ENCODE assay signal across 17 cellular contexts in genomic region chr14:38737657-38738056, GRCh38.
DNase-seq lines count a peak whose midpoint lies in the region; ATAC-seq, FAIRE-seq and TF ChIP-seq lines count a peak whose summit lies in the region.
"Had no signal": no experiment of that assay in that cellular context is flagged by ENCODE, and none has a peak within 500 bp of the region (broad histone marks: within the 10 kb centered on the region; RNA-seq: fewer than 3 reads in every experiment).

No MANE protein-coding gene starts in this region.

- no peaks in the 10 kb centered on the region for H3K4me1 ChIP-seq in ACC112 (ENCODE audit: control insufficient read depth, insufficient read depth, low read length, unreplicated experiment)
- H3K4me1 ChIP-seq in HepG2 (ENCODE audit: insufficient read depth, low read length): no peaks in the 10 kb centered on the region
- H3K4me1 ChIP-seq in neuronal stem cell (ENCODE audit: control insufficient read depth in 2 of 2, insufficient read depth in 1 of 2, low read depth in 1 of 2, low read length in 2 of 2): peaks cover 1 to 3% of the 10 kb centered on the region in 2 donors

- H2BK5ac ChIP-seq in neuronal stem cell (ENCODE audit: low read length): no peak overlapping the region

- H3K4me2 ChIP-seq in HepG2 (ENCODE audit: low read depth, low read length) (no peak overlapping the region), neuronal stem cell (ENCODE audit: insufficient read depth, low read length, poor library complexity, severe bottlenecking) (no peak overlapping the region)
- H3K4me2 ChIP-seq: PC-9 had no signal

- FAIRE-seq in HepG2 (lab: Jason Lieb, UNC): no peak
- FAIRE-seq: GM18507 had no signal

- H3K4me3 Mint-ChIP-seq in brain: peak overlapping the region in 3 of 5 experiments; percentile 10 to 44 (median 39)
- H3K4me3 Mint-ChIP-seq: CD14-positive monocyte had no signal

- no peaks in the 10 kb centered on the region for H3K27me3 Mint-ChIP-seq in brain

- no peak overlapping the region for H3K14ac ChIP-seq in neuronal stem cell (ENCODE audit: low read length)

- in situ Hi-C loops in HepG2 (cut with HindIII; ENCODE audit: extremely low pct_ligation_motif_present, low pct_unique_long_range_greater_than_20kb): no loop called here

- peaks cover 26% of the 10 kb centered on the region; the same call in 1 of the 2 replicates for H3K27me3 ChIP-seq in ACC112 (ENCODE audit: insufficient read depth, low read length)
- peaks cover 0 to 8% of the 10 kb centered on the region in 2 experiments; a peak in 2 of 5 replicates for H3K27me3 ChIP-seq in HepG2 (ENCODE audit: control insufficient read depth in 1 of 2, insufficient read depth in 2 of 2, low read length in 2 of 2)
- no peaks in the 10 kb centered on the region for H3K27me3 ChIP-seq in neuronal stem cell (ENCODE audit: control insufficient read depth in 3 of 3, insufficient read depth in 3 of 3, low read depth in 1 of 3, low read length in 3 of 3)

- H3K36me3 ChIP-seq in ACC112 (ENCODE audit: insufficient read depth, low read length): no peaks in the 10 kb centered on the region
- H3K36me3 ChIP-seq in HepG2 (replicated peaks in 1 of 2; ENCODE audit: control insufficient read depth in 1 of 2, insufficient read depth in 2 of 2, low read length in 2 of 2): no peaks in the 10 kb centered on the region
- no peaks in the 10 kb centered on the region for H3K36me3 ChIP-seq in neuronal stem cell (replicated peaks in 1 of 2; ENCODE audit: control insufficient read depth in 2 of 2, insufficient read depth in 2 of 2, low read length in 2 of 2)

- H3K9me3 ChIP-seq in HepG2 (ENCODE audit: low read length) (no peaks in the 10 kb centered on the region), neuronal stem cell (replicated peaks in 1 of 2; ENCODE audit: control insufficient read depth in 2 of 2, insufficient read depth in 1 of 2, low read depth in 1 of 2, low read length in 2 of 2) (no peaks in the 10 kb centered on the region)

- intact Hi-C loops in HepG2 (cut with micrococcal nuclease; ENCODE audit: unreplicated experiment): no loop called here

- no peak overlapping the region for H3K18ac ChIP-seq in neuronal stem cell (ENCODE audit: low read length)

- H3K9me3 Mint-ChIP-seq in brain: peaks cover 0 to 17% (median 10%) of the 10 kb centered on the region in 5 experiments
- peaks cover 4 to 5% of the 10 kb centered on the region in 2 donors for H3K9me3 Mint-ChIP-seq in activated naive CD4-positive, alpha-beta T cell treated with anti-CD3 and anti-CD28 coated beads, Interleukin-2, amount 50 U/mL, for 72 hours

- TF ChIP-seq RAD21 in HepG2 (CRISPR knock-in tag; IDR thresholded peaks at IDR 0.05): no peak

- no peaks in the 10 kb centered on the region for H3K79me2 ChIP-seq in ACC112 (ENCODE audit: control insufficient read depth, insufficient read depth, low read length, unreplicated experiment)
- no peaks in the 10 kb centered on the region for H3K79me2 ChIP-seq in HepG2 (ENCODE audit: insufficient read depth, low read length)

- H2AFZ ChIP-seq in ACC112 (ENCODE audit: low read length, unreplicated experiment) (peak overlapping the region; percentile 30), HepG2 (ENCODE audit: low read length) (no peak overlapping the region), neuronal stem cell (ENCODE audit: low read length) (peak overlapping the region; percentile 89)
- H2AFZ ChIP-seq: PC-9 had no signal

- no peak overlapping the region for H4K8ac ChIP-seq in neuronal stem cell (ENCODE audit: low read depth, low read length)

- H2BK120ac ChIP-seq in neuronal stem cell (ENCODE audit: low read depth, low read length): no peak overlapping the region

- ATAC-seq in HepG2 (peak; percentile 78), GM21390 (IDR thresholded peaks at IDR 0.05; ENCODE audit: unreplicated experiment) (no peak)
- ATAC-seq in activated naive CD4-positive, alpha-beta T cell treated with anti-CD3 and anti-CD28 coated beads, Interleukin-2, amount 50 U/mL, for 72 hours: no peak
- ATAC-seq: HCT116 had no signal

- H3K4me3 ChIP-seq in ACC112 (ENCODE audit: low read depth, low read length): no peak overlapping the region
- no peak overlapping the region for H3K4me3 ChIP-seq in HepG2 (replicated peaks in 1 of 3; ENCODE audit: insufficient read depth in 1 of 3, low read depth in 2 of 3, low read length in 3 of 3)
- no peak overlapping the region for H3K4me3 ChIP-seq in neuronal stem cell (ENCODE audit: low read length in 2 of 2)
- H3K4me3 ChIP-seq: PC-9 had no signal

- H3K79me1 ChIP-seq in neuronal stem cell (ENCODE audit: low read depth, low read length): no peaks in the 10 kb centered on the region

- BruUV-seq in HepG2 (replicated peaks; lab: Mats Ljungman, UMichigan): no TSS peak

- 18% methylated on average over 5 of the region's 5 CpGs for WGBS in HepG2 (ENCODE audit: low lambda C conversion rate)
- no CpG with 5 or more reads among the region's 5 CpGs for WGBS in neuronal stem cell (ENCODE audit: extremely low coverage in 2 of 2, insufficient read length in 2 of 2, insufficient replicate concordance in 1 of 2), 2 donors

- POLR2A ChIA-PET in HepG2 (lab: Yijun Ruan, JAX): no interaction called here

- H3K4me1 Mint-ChIP-seq in brain: peaks cover 34% of the 10 kb centered on the region
- H3K4me1 Mint-ChIP-seq: CD14-positive monocyte had no signal

- H3K27ac Mint-ChIP-seq in brain: peak overlapping the region in 2 of 5 experiments; percentile 77 to 91
- H3K27ac Mint-ChIP-seq in activated naive CD4-positive, alpha-beta T cell treated with anti-CD3 and anti-CD28 coated beads, Interleukin-2, amount 50 U/mL, for 72 hours: no peak overlapping the region
- H3K27ac Mint-ChIP-seq: CD14-positive monocyte had no signal

- H3K23ac ChIP-seq in neuronal stem cell (ENCODE audit: low read depth, low read length, poor library complexity): no peak overlapping the region

- no peak for TF ChIP-seq POLR2A in HepG2 (IDR thresholded peaks at IDR 0.05; ENCODE audit: insufficient read depth in 1 of 2, low read depth in 2 of 2, low read length in 2 of 2)

- H3K4ac ChIP-seq in neuronal stem cell (ENCODE audit: low read length): no peak overlapping the region

- no peak for DNase-seq in HepG2 (ENCODE audit: low spot score)
- no peak for DNase-seq in neuronal stem cell (ENCODE audit: low spot score)
- DNase-seq in NK-92 treated with Interleukin-12 subunit alpha and Interleukin-12 subunit beta, amount 100 ng/mL, for 24 hours (lab: John Stamatoyannopoulos, UW): no peak
- no peak for DNase-seq in HPDE6-E6E7 (ENCODE audit: extremely low spot score)
- DNase-seq in activated naive CD4-positive, alpha-beta T cell treated with anti-CD3 and anti-CD28 coated beads, Interleukin-2, amount 50 U/mL, for 72 hours (ENCODE audit: low spot score in 2 of 2): no peak
- DNase-seq: Calu3, KBM-7, NCI-H1092, NCI-H2107, PC-9 had no signal

- no peak overlapping the region for H3K9ac ChIP-seq in HepG2 (ENCODE audit: insufficient read depth, low read depth, low read length)
- no peak overlapping the region for H3K9ac ChIP-seq in neuronal stem cell (ENCODE audit: low read depth, low read length, poor library complexity)

- H2BK15ac ChIP-seq in neuronal stem cell (ENCODE audit: low read length): no peak overlapping the region

- TF ChIP-seq EP300 in HepG2 (IDR thresholded peaks at IDR 0.05; ENCODE audit: low read depth in 2 of 2, low read length in 2 of 2) (no peak), HepG2 (CRISPR knock-in tag; IDR thresholded peaks at IDR 0.05; ENCODE audit: borderline replicate concordance) (no peak)

- no peak overlapping the region for H2BK12ac ChIP-seq in neuronal stem cell (ENCODE audit: low read length)

- no peak for TF ChIP-seq CTCF in brain (conservative IDR thresholded peaks at IDR 0.05)
- no peak for TF ChIP-seq CTCF in HepG2 (CRISPR knock-in tag; IDR thresholded peaks at IDR 0.05)

- no peaks in the 10 kb centered on the region for H4K20me1 ChIP-seq in HepG2 (ENCODE audit: insufficient read depth, low read length)

- H3K36me3 Mint-ChIP-seq in brain: no peaks in the 10 kb centered on the region
- H3K36me3 Mint-ChIP-seq in activated naive CD4-positive, alpha-beta T cell treated with anti-CD3 and anti-CD28 coated beads, Interleukin-2, amount 50 U/mL, for 72 hours: no peaks in the 10 kb centered on the region
- H3K36me3 Mint-ChIP-seq: CD14-positive monocyte had no signal

- H3K27ac ChIP-seq in ACC112 (ENCODE audit: low read depth, low read length) (no peak overlapping the region), HepG2 (ENCODE audit: extremely low read length, insufficient read depth, low read length) (no peak overlapping the region), neuronal stem cell (replicated peaks; ENCODE audit: low read length) (no peak overlapping the region)
- H3K27ac ChIP-seq: HL-60, PC-9 had no signal

- CTCF ChIA-PET in HepG2 (lab: Yijun Ruan, JAX; ENCODE audit: low intra/inter-chr PET ratio, low total read pairs): no interaction called here

- H4K91ac ChIP-seq in neuronal stem cell (ENCODE audit: low read depth, low read length, poor library complexity): no peak overlapping the region

- H2AK5ac ChIP-seq in neuronal stem cell (ENCODE audit: low read depth, low read length): no peak overlapping the region

TF ChIP-seq in HepG2, 621 proteins besides CTCF, POLR2A, EP300 and RAD21 (continues in another document):
- TF ChIP-seq IKZF1 (IDR thresholded peaks at IDR 0.05) (no peak), E2F1 (CRISPR knock-in tag; IDR thresholded peaks at IDR 0.05) (no peak), ISX (CRISPR knock-in tag; conservative IDR thresholded peaks at IDR 0.05) (no peak), HNRNPL (IDR thresholded peaks at IDR 0.05; ENCODE audit: low read depth, low read length) (no peak), MXI1 (IDR thresholded peaks at IDR 0.05; ENCODE audit: borderline replicate concordance, low read depth, low read length) (no peak), NONO (IDR thresholded peaks at IDR 0.05) (no peak), NONO (CRISPR knock-in tag; conservative IDR thresholded peaks at IDR 0.05) (no peak), ATF5 (CRISPR knock-in tag; IDR thresholded peaks at IDR 0.05; ENCODE audit: low read depth) (no peak)
